Comparison of ENCODE assay signal across 8 cellular contexts in genomic region chr10:1109795-1110673, GRCh38. TPM values are rescaled to one million over a fixed set of nuclear protein-coding genes. Genes with fewer than 3 reads are reported as not detected.
DNase-seq lines count a peak whose midpoint lies in the region; ATAC-seq lines count a peak whose summit lies in the region.

No MANE protein-coding gene starts in this region.

- no peak overlapping the region for H3K9ac ChIP-seq in adipocyte (ENCODE audit: low read length)

- H3K36me3 ChIP-seq in adipocyte (ENCODE audit: control insufficient read depth, insufficient read depth, low read length, severe bottlenecking) = peaks cover 88% of the 10 kb centered on the region

- no peaks in the 10 kb centered on the region for H3K27me3 ChIP-seq in adipocyte (replicated peaks; ENCODE audit: control insufficient read depth, insufficient read depth, low read length)

- DNase-seq in DMS53 (lab: John Stamatoyannopoulos, UW) (peak; percentile 90), HT-29 (ENCODE audit: low spot score) (peak; percentile 84), T-helper 1 cell (peak; percentile 36 to 93 (median 61)), adipocyte (ENCODE audit: low read depth) (peak; percentile 37), iPS DF 4.7 (ENCODE audit: extremely low read depth, low spot score) (peak; percentile 53)
- DNase-seq in stimulated activated CD4-positive, alpha-beta T cell treated with anti-CD3 and anti-CD28 coated beads, Interleukin-12 subunit alpha, Interleukin-12 subunit beta, amount 100 ng/mL, for 48 hours (ENCODE audit: low read depth in 2 of 3, low spot score in 1 of 3) = peak; percentile 63 to 71 (median 64)

- ATAC-seq in GM19463 (IDR thresholded peaks at IDR 0.05; ENCODE audit: unreplicated experiment) = peak; percentile 91
- no peak for ATAC-seq in HG02571 (IDR thresholded peaks at IDR 0.05; ENCODE audit: unreplicated experiment)

- no peaks in the 10 kb centered on the region for H3K9me3 ChIP-seq in adipocyte (ENCODE audit: control insufficient read depth, low read length)

- H3K4me1 ChIP-seq in adipocyte (ENCODE audit: control insufficient read depth, insufficient read depth, low read length) = peaks cover 6% of the 10 kb centered on the region

- H3K4me3 ChIP-seq in adipocyte (ENCODE audit: low read length) = no peak overlapping the region

RNA-seq across cellular contexts. Expression of gene WDR37, which starts 53.8 kb away (rescaled TPM):
- total RNA-seq in HT-29 (2014; rRNA removed; shearing (Covaris generic)) = 7.2 and 7.7 TPM in 2 replicates

Comparison
In these comparisons a context has a peak if more than half of its experiments do, and no peak if none do; other contexts are left out.
1. DNase-seq: peak in every context shown above with its lines; median percentile 90 in DMS53; 84 in HT-29; 64 in stimulated activated CD4-positive, alpha-beta T cell treated with anti-CD3 and anti-CD28 coated beads, Interleukin-12 subunit alpha, Interleukin-12 subunit beta, amount 100 ng/mL, for 48 hours; 61 in T-helper 1 cell; 53 in iPS DF 4.7; 37 in adipocyte.